ENCODE assay signal across 10 cellular contexts in genomic region chr21:25360593-25360992, GRCh38.
DNase-seq lines count a peak whose midpoint lies in the region; FAIRE-seq and TF ChIP-seq lines count a peak whose summit lies in the region.
"Had no signal": no experiment of that assay in that cellular context is flagged by ENCODE, and none has a peak within 500 bp of the region (broad histone marks: within the 10 kb centered on the region; RNA-seq: fewer than 3 reads in every experiment).

No MANE protein-coding gene starts in this region.

- H3F3A ChIP-seq in OCI-LY1 (ENCODE audit: insufficient read depth, low read length): no peaks in the 10 kb centered on the region

- TF ChIP-seq CTCF in GM12875 (IDR thresholded peaks at IDR 0.05; ENCODE audit: borderline replicate concordance, insufficient read depth, low read depth, low read length) (0 out of 2 replicates have a peak, but pooled peaks have one; percentile 28), OCI-LY1 (IDR thresholded peaks at IDR 0.05; ENCODE audit: low read length) (peak; percentile 25; the same call in 1 of the 2 replicates), fibroblast of the aortic adventitia (IDR thresholded peaks at IDR 0.05; ENCODE audit: insufficient read depth, low read length) (peak; percentile 48)

- no peak overlapping the region for H3K9ac ChIP-seq in OCI-LY1 (ENCODE audit: low read length)

- no peak overlapping the region for H3K27ac ChIP-seq in OCI-LY1 (ENCODE audit: low read depth, low read length, poor library complexity, severe bottlenecking)
- H3K27ac ChIP-seq: right atrium auricular region had no signal

- H3K4me3 Mint-ChIP-seq in activated T-helper 1 cell treated with anti-CD3 and anti-CD28 coated beads, Interleukin-12 subunit alpha, Interleukin-12 subunit beta, Interleukin-2, Interleukin-4 antibody, amounts not matched to agents 30 ng/mL and 10 ng/mL and 1 ng/mL, durations not matched to agents 14 hours and 24 hours and 36 hours: no peak overlapping the region

- no peaks in the 10 kb centered on the region for H3K27me3 Mint-ChIP-seq in activated T-helper 1 cell treated with anti-CD3 and anti-CD28 coated beads, Interleukin-12 subunit alpha, Interleukin-12 subunit beta, Interleukin-2, Interleukin-4 antibody, amounts not matched to agents 30 ng/mL and 10 ng/mL and 1 ng/mL, durations not matched to agents 14 hours and 24 hours and 36 hours (ENCODE audit: insufficient read depth)

- H3K4me3 ChIP-seq in GM12875 (ENCODE audit: low read depth, low read length) (no peak overlapping the region), OCI-LY1 (ENCODE audit: low read depth, low read length, poor library complexity, severe bottlenecking) (no peak overlapping the region), fibroblast of the aortic adventitia (ENCODE audit: low read depth, low read length) (no peak overlapping the region)
- H3K4me3 ChIP-seq: right atrium auricular region had no signal

- intact Hi-C loops in activated T-helper 1 cell treated with anti-CD3 and anti-CD28 coated beads, Interleukin-12 subunit alpha, Interleukin-12 subunit beta, Interleukin-2, Interleukin-4 antibody, amounts not matched to agents 30 ng/mL and 10 ng/mL and 1 ng/mL, durations not matched to agents 14 hours and 24 hours and 36 hours (cut with micrococcal nuclease): no loop called here

- H3K9me3 ChIP-seq in OCI-LY1 (ENCODE audit: low read length): no peaks in the 10 kb centered on the region
- H3K9me3 ChIP-seq: right atrium auricular region had no signal

- H3K27ac Mint-ChIP-seq in activated T-helper 1 cell treated with anti-CD3 and anti-CD28 coated beads, Interleukin-12 subunit alpha, Interleukin-12 subunit beta, Interleukin-2, Interleukin-4 antibody, amounts not matched to agents 30 ng/mL and 10 ng/mL and 1 ng/mL, durations not matched to agents 14 hours and 24 hours and 36 hours: no peak overlapping the region

- H3K79me2 ChIP-seq in OCI-LY1 (ENCODE audit: insufficient read depth, low read length): no peaks in the 10 kb centered on the region

- H3K9me3 Mint-ChIP-seq in activated T-helper 1 cell treated with anti-CD3 and anti-CD28 coated beads, Interleukin-12 subunit alpha, Interleukin-12 subunit beta, Interleukin-2, Interleukin-4 antibody, amounts not matched to agents 30 ng/mL and 10 ng/mL and 1 ng/mL, durations not matched to agents 14 hours and 24 hours and 36 hours: no peaks in the 10 kb centered on the region

- no peaks in the 10 kb centered on the region for H3K4me1 ChIP-seq in OCI-LY1 (ENCODE audit: insufficient read depth, low read length, severe bottlenecking)
- H3K4me1 ChIP-seq: right atrium auricular region had no signal

- H3K36me3 ChIP-seq in OCI-LY1 (ENCODE audit: insufficient read depth, low read length): no peaks in the 10 kb centered on the region
- H3K36me3 ChIP-seq: right atrium auricular region had no signal

- H3K36me3 Mint-ChIP-seq in activated T-helper 1 cell treated with anti-CD3 and anti-CD28 coated beads, Interleukin-12 subunit alpha, Interleukin-12 subunit beta, Interleukin-2, Interleukin-4 antibody, amounts not matched to agents 30 ng/mL and 10 ng/mL and 1 ng/mL, durations not matched to agents 14 hours and 24 hours and 36 hours (ENCODE audit: low read depth): no peaks in the 10 kb centered on the region

- peaks cover 14% of the 10 kb centered on the region for H3K4me1 Mint-ChIP-seq in activated T-helper 1 cell treated with anti-CD3 and anti-CD28 coated beads, Interleukin-12 subunit alpha, Interleukin-12 subunit beta, Interleukin-2, Interleukin-4 antibody, amounts not matched to agents 30 ng/mL and 10 ng/mL and 1 ng/mL, durations not matched to agents 14 hours and 24 hours and 36 hours (ENCODE audit: low read depth)

- H4K20me1 ChIP-seq in OCI-LY1 (ENCODE audit: insufficient read depth, low read length): no peaks in the 10 kb centered on the region

- no peak for FAIRE-seq in H54 (lab: Jason Lieb, UNC)

- no peak for TF ChIP-seq POLR2A in H54 (IDR thresholded peaks at IDR 0.05; ENCODE audit: low read depth, low read length)

- no peak overlapping the region for H2AFZ ChIP-seq in OCI-LY1 (ENCODE audit: low read length)

- peak; percentile 8 to 19 for DNase-seq in AML-193 (lab: John Stamatoyannopoulos, UW)
- no peak for DNase-seq in fibroblast of the aortic adventitia (ENCODE audit: low read depth)
- no peak for DNase-seq in activated T-helper 1 cell treated with anti-CD3 and anti-CD28 coated beads, Interleukin-12 subunit alpha, Interleukin-12 subunit beta, Interleukin-2, Interleukin-4 antibody, amounts not matched to agents 30 ng/mL and 10 ng/mL and 1 ng/mL, durations not matched to agents 14 hours and 24 hours and 36 hours (ENCODE audit: low spot score)
- no peak for DNase-seq in NCI-H526 treated with DMSO at 0.1 percent for 48 hours (lab: John Stamatoyannopoulos, UW)
- DNase-seq in EL: no peak
- DNase-seq in H54 (ENCODE audit: insufficient read length, low spot score): no peak
- DNase-seq: activated CD4-positive, alpha-beta T cell treated with anti-CD3 and anti-CD28 coated beads, Interleukin-2, amount 50 U/mL, for 4 hours had no signal

- H3K27me3 ChIP-seq in OCI-LY1 (ENCODE audit: insufficient read depth, low read length): no peaks in the 10 kb centered on the region
- H3K27me3 ChIP-seq: right atrium auricular region had no signal

- H3K9me2 ChIP-seq in OCI-LY1 (ENCODE audit: low read depth, low read length): no peaks in the 10 kb centered on the region

- no peak overlapping the region for H3K4me2 ChIP-seq in OCI-LY1 (ENCODE audit: low read length)

Comparison
In these comparisons a context has a peak if more than half of its experiments do, and no peak if none do; other contexts are left out.
1. DNase-seq: peak in AML-193 (2 of 2); none in fibroblast of the aortic adventitia (single experiment), activated T-helper 1 cell treated with anti-CD3 and anti-CD28 coated beads, Interleukin-12 subunit alpha, Interleukin-12 subunit beta, Interleukin-2, Interleukin-4 antibody, amounts not matched to agents 30 ng/mL and 10 ng/mL and 1 ng/mL, durations not matched to agents 14 hours and 24 hours and 36 hours (single experiment), NCI-H526 treated with DMSO at 0.1 percent for 48 hours (single experiment), EL (single experiment) and H54 (single experiment).
2. Peak in every context shown above with its lines, with median percentiles within 50 percentile points of each other: CTCF ChIP-seq.